26 cellular contexts compared by ENCODE assay signal in genomic region chr18:25818505-25818904, GRCh38.
"Had no signal": no experiment of that assay in that cellular context is flagged by ENCODE, and none has a peak within 500 bp of the region (broad histone marks: within the 10 kb centered on the region; RNA-seq: fewer than 3 reads in every experiment).

No MANE protein-coding gene starts in this region.

- DNase-seq: colonic mucosa; cortex of kidney; effector CD8-positive, alpha-beta T cell; effector memory CD8-positive, alpha-beta T cell; endodermal cell; erythroblast; foreskin keratinocyte; heart left ventricle; hypothalamus; immature natural killer cell; islet precursor cell; kidney; kidney glomerular epithelial cell; left colon; left ventricle myocardium superior; lower lobe of right lung; mesenchymal stem cell; midbrain had no signal

- H3K36me3 Mint-ChIP-seq: immature natural killer cell had no signal

- H3K4me1 ChIP-seq: colonic mucosa, foreskin keratinocyte, gastroesophageal sphincter, heart left ventricle, lower lobe of right lung had no signal

- H3K4me2 ChIP-seq: hepatocyte had no signal

- H3K79me2 ChIP-seq: hepatocyte had no signal

- H3K9me3 ChIP-seq: colonic mucosa, gastroesophageal sphincter, lower lobe of right lung had no signal

- FAIRE-seq: endometrium, frontal cortex, kidney had no signal

- H3K36me3 ChIP-seq: colonic mucosa, gastroesophageal sphincter, heart left ventricle, lower lobe of right lung had no signal

- H3K4me3 Mint-ChIP-seq: dendritic cell treated with granulocyte-macrophage colony-stimulating factor and Interleukin-4, amounts not matched to agents 40 ng/mL and 50 ng/mL, for 4 days; effector memory CD8-positive, alpha-beta T cell; endodermal cell; immature natural killer cell had no signal

- H3K4me1 Mint-ChIP-seq: endodermal cell had no signal

- H3K27me3 Mint-ChIP-seq: dendritic cell treated with granulocyte-macrophage colony-stimulating factor and Interleukin-4, amounts not matched to agents 40 ng/mL and 50 ng/mL, for 4 days had no signal

- H3K4me3 ChIP-seq: colonic mucosa, gastroesophageal sphincter, heart left ventricle, hepatocyte, lower lobe of right lung had no signal

- H3K27me3 ChIP-seq: colonic mucosa, foreskin keratinocyte, gastroesophageal sphincter, hepatocyte had no signal

- H3K27ac ChIP-seq: colonic mucosa, epithelial cell of prostate, foreskin keratinocyte, gastroesophageal sphincter, heart left ventricle, hepatocyte, lower lobe of right lung had no signal

- H3K27ac Mint-ChIP-seq: dendritic cell treated with granulocyte-macrophage colony-stimulating factor and Interleukin-4, amounts not matched to agents 40 ng/mL and 50 ng/mL, for 4 days; effector memory CD8-positive, alpha-beta T cell; endodermal cell; immature natural killer cell had no signal

- H3K9me3 Mint-ChIP-seq: dendritic cell treated with granulocyte-macrophage colony-stimulating factor and Interleukin-4, amounts not matched to agents 40 ng/mL and 50 ng/mL, for 4 days; effector memory CD8-positive, alpha-beta T cell; endodermal cell had no signal

- ATAC-seq: effector memory CD8-positive, alpha-beta T cell; esophagus mucosa; foreskin keratinocyte; gastroesophageal sphincter; heart left ventricle; left colon; left lobe of liver; left ventricle myocardium superior; lower lobe of right lung had no signal

- H2AFZ ChIP-seq: hepatocyte had no signal
